ENCODE assay signal across 9 cellular contexts in the genomic region with DNA sequence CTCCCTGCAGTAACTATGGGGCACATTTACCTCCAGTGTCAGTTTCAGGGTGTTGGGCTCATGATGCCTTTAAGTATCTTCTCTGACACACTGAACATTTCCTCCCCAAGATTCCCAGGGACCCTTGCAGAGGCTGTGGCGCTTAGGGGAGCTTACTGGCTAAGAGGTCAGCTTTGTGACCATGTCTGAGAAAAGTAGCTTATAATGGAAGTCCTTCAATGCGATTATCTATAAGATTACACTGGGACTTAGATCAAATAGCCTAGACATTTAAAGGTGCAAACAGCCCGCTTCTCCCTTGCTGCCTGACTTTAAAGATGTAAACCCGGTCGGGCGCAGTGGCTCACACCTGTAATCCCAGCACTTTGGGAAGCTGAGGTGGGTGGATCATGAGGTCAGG. TPM values are rescaled to one million over a fixed set of nuclear protein-coding genes. Genes with fewer than 3 reads are reported as not detected.
"Had no signal": no experiment of that assay in that cellular context is flagged by ENCODE, and none has a peak within 500 bp of the region (broad histone marks: within the 10 kb centered on the region; RNA-seq: fewer than 3 reads in every experiment).

No MANE protein-coding gene starts in this region.

- H3K4me3 Mint-ChIP-seq: GM23338, H9 had no signal

- FAIRE-seq: H1, H54, HTR-8/SVneo, K562 had no signal

- DNase-seq: H9, HCEC 1CT, IMR-90, KG1 had no signal

- H3K27ac Mint-ChIP-seq: GM23338, H9 had no signal

- H3K4me2 ChIP-seq: GM23338 had no signal

- ATAC-seq: GM23338, K562 had no signal

- H3K4me3 ChIP-seq: GM23338, K562 had no signal

- H2AFZ ChIP-seq: GM23338 had no signal

- H3K9me3 Mint-ChIP-seq: GM23338, H9 had no signal

RNA-seq across cellular contexts. Expression of a gene that starts 25.4 kb away (rescaled TPM):
- total RNA-seq: IMR-90 had no signal
- polyA plus RNA-seq: IMR-90 had no signal

RNA-seq across cellular contexts. Expression of a gene that starts 57.7 kb away (rescaled TPM):
- polyA plus RNA-seq: K562 had no signal
